19 cellular contexts compared by ENCODE assay signal in genomic region chr12:68828669-68829068, GRCh38. TPM values are rescaled to one million over a fixed set of nuclear protein-coding genes. Genes with fewer than 3 reads are reported as not detected.
A peak's percentile ranks its signal among the peaks of the same experiment; 100 is the strongest.
DNase-seq lines count a peak whose midpoint lies in the region; ATAC-seq, FAIRE-seq and TF ChIP-seq lines count a peak whose summit lies in the region.
"Had no signal": no experiment of that assay in that cellular context is flagged by ENCODE, and none has a peak within 500 bp of the region (broad histone marks: within the 10 kb centered on the region; RNA-seq: fewer than 3 reads in every experiment).

No MANE protein-coding gene starts in this region.

- H2AFZ ChIP-seq in K562 (ENCODE audit: low read depth, low read length) (no peak overlapping the region), osteoblast (ENCODE audit: low read length) (no peak overlapping the region)

- no TSS peak for BruUV-seq in A673 (replicated peaks; lab: Mats Ljungman, UMichigan)
- BruUV-seq in K562 (replicated peaks; lab: Mats Ljungman, UMichigan) = no TSS peak

- H3K4me1 Mint-ChIP-seq in endothelial cell (ENCODE audit: unreplicated experiment) = peaks cover 5% of the 10 kb centered on the region

- intact Hi-C loops in A673 (cut with micrococcal nuclease; ENCODE audit: unreplicated experiment) = no loop called here
- intact Hi-C loops in K562 (cut with micrococcal nuclease) = no loop called here

- CTCF ChIA-PET in A673 (lab: Charles Lee) = no interaction called here
- CTCF ChIA-PET in K562 (lab: Yijun Ruan, JAX; ENCODE audit: low intra/inter-chr PET ratio) = no interaction called here

- H3K27ac Mint-ChIP-seq in endothelial cell (ENCODE audit: unreplicated experiment) = no peak overlapping the region
- H3K27ac Mint-ChIP-seq: H9 had no signal

- peaks cover 3% of the 10 kb centered on the region for H3K4me1 ChIP-seq in A673 (ENCODE audit: insufficient read depth, low read length, poor library complexity, severe bottlenecking)
- H3K4me1 ChIP-seq in K562 (replicated peaks in 1 of 2; ENCODE audit: control insufficient read depth in 2 of 2, insufficient read depth in 2 of 2, low read length in 2 of 2) = no peaks in the 10 kb centered on the region
- peaks cover 6% of the 10 kb centered on the region for H3K4me1 ChIP-seq in osteoblast (ENCODE audit: insufficient read depth, low read length)
- H3K4me1 ChIP-seq: Peyer's patch had no signal

- H3K9me1 ChIP-seq in K562 (ENCODE audit: control insufficient read depth, insufficient read depth, low read length) = no peaks in the 10 kb centered on the region

- peak; percentile 47 for TF ChIP-seq POLR2A in GM12891 (IDR thresholded peaks at IDR 0.05; ENCODE audit: low read depth, low read length)
- no peak for TF ChIP-seq POLR2A in K562 (conservative IDR thresholded peaks at IDR 0.05)

- in situ Hi-C loops in K562 (cut with MboI) = no loop called here

- H4K20me1 ChIP-seq in K562 (replicated peaks; ENCODE audit: control insufficient read depth, insufficient read depth, low read length) (no peaks in the 10 kb centered on the region; the same call in 1 of the 2 replicates), osteoblast (ENCODE audit: insufficient read depth, low read length) (peaks cover 23% of the 10 kb centered on the region)

- H3K27ac ChIP-seq in A673 (ENCODE audit: low read depth, low read length, poor library complexity, severe bottlenecking) (peak overlapping the region; percentile 47), K562 (ENCODE audit: extremely low read depth, low read depth, low read length) (no peak overlapping the region), osteoblast (ENCODE audit: low read depth, low read length) (peak overlapping the region; percentile 65)
- H3K27ac ChIP-seq: C4-2B, Peyer's patch had no signal

- POLR2A ChIA-PET in A673 (lab: Charles Lee; ENCODE audit: low non-redundant PET) = no interaction called here
- POLR2A ChIA-PET in K562 (lab: Yijun Ruan, JAX) = interaction anchor here (1.0 to 1.2 kb wide), 2 partner anchors 13 to 22 kb away, joined by 3 to 4 read pairs; no protein-coding TSS in a partner anchor

- no peak overlapping the region for H3K4me3 Mint-ChIP-seq in endothelial cell (ENCODE audit: unreplicated experiment)
- H3K4me3 Mint-ChIP-seq: H9 had no signal

- 89% methylated on average over 7 of the region's 7 CpGs for WGBS in K562 (ENCODE audit: insufficient coverage, low coverage, missing lambda C conversion rate)

- TF ChIP-seq RAD21 in K562 (CRISPR knock-in tag; conservative IDR thresholded peaks at IDR 0.05 in 1 of 2, IDR thresholded peaks at IDR 0.05 in 1 of 2) = no peak

- H3K9me3 ChIP-seq in A673 (ENCODE audit: low read depth, low read length, poor library complexity, severe bottlenecking) = no peaks in the 10 kb centered on the region
- H3K9me3 ChIP-seq in K562 (replicated peaks; ENCODE audit: control insufficient read depth, insufficient read depth, low read depth, low read length) = no peaks in the 10 kb centered on the region
- no peaks in the 10 kb centered on the region for H3K9me3 ChIP-seq in osteoblast (ENCODE audit: low read depth, low read length)
- H3K9me3 ChIP-seq: Peyer's patch, SJSA1 had no signal

- H3K79me2 ChIP-seq in K562 (ENCODE audit: control insufficient read depth, insufficient read depth, low read length) (peaks cover 13% of the 10 kb centered on the region; the same call in 2 of the 3 replicates), osteoblast (ENCODE audit: insufficient read depth, low read length) (peaks cover 36% of the 10 kb centered on the region)

- no peak for ATAC-seq in K562
- ATAC-seq in HG02870 (IDR thresholded peaks at IDR 0.05; ENCODE audit: unreplicated experiment) = no peak
- ATAC-seq in HG03159 (IDR thresholded peaks at IDR 0.05; ENCODE audit: unreplicated experiment) = no peak

- H3K27me3 Mint-ChIP-seq in endothelial cell (ENCODE audit: unreplicated experiment) = no peaks in the 10 kb centered on the region

- H3K9ac ChIP-seq in K562 (ENCODE audit: insufficient read depth in 1 of 2, low read depth in 2 of 2, low read length in 2 of 2) = no peak overlapping the region

- H3K4me3 ChIP-seq in A673 (ENCODE audit: low read depth, low read length, poor library complexity, severe bottlenecking) = no peak overlapping the region
- no peak overlapping the region for H3K4me3 ChIP-seq in K562
- no peak overlapping the region for H3K4me3 ChIP-seq in osteoblast (ENCODE audit: insufficient read depth, low read length)
- H3K4me3 ChIP-seq: Peyer's patch, SJSA1 had no signal

- H3K9me3 Mint-ChIP-seq in endothelial cell (ENCODE audit: unreplicated experiment) = no peaks in the 10 kb centered on the region
- H3K9me3 Mint-ChIP-seq: H9 had no signal

- no peak for FAIRE-seq in GM12891 (lab: Jason Lieb, UNC)
- FAIRE-seq in K562 (lab: Jason Lieb, UNC) = peak; percentile 48

- H3K27me3 ChIP-seq in A673 (replicated peaks; ENCODE audit: insufficient read depth, low read depth, low read length, poor library complexity) = no peaks in the 10 kb centered on the region
- no peaks in the 10 kb centered on the region for H3K27me3 ChIP-seq in K562 (ENCODE audit: control insufficient read depth in 2 of 2, insufficient read depth in 2 of 2, low read length in 2 of 2)
- H3K27me3 ChIP-seq in osteoblast (ENCODE audit: insufficient read depth, low read length) = no peaks in the 10 kb centered on the region
- H3K27me3 ChIP-seq: Peyer's patch, SJSA1 had no signal

- H3K36me3 Mint-ChIP-seq in endothelial cell (ENCODE audit: low read depth, unreplicated experiment) = peaks cover 25% of the 10 kb centered on the region

- no peak for DNase-seq in A673 (ENCODE audit: low spot score)
- no peak for DNase-seq in GM12891 (ENCODE audit: insufficient read length, low spot score)
- no peak for DNase-seq in K562 (ENCODE audit: extremely low read depth in 1 of 4, low spot score in 3 of 4)
- DNase-seq in osteoblast (ENCODE audit: insufficient read length, low spot score, missing footprints) = no peak
- no peak for DNase-seq in endothelial cell (ENCODE audit: low spot score)
- DNase-seq: AML-193; DMS79; H9; KBM-7; NCI-H1105 treated with DMSO at 0.1 percent for 48 hours; NCI-H1694; NCI-H2081 treated with DMSO at 0.1 percent for 48 hours; NCI-H748 treated with DMSO at 0.1 percent for 48 hours; NK-92 treated with Interleukin-12 subunit alpha and Interleukin-12 subunit beta, amount 100 ng/mL, for 24 hours; Peyer's patch had no signal

- no peak for TF ChIP-seq EP300 in K562 (IDR thresholded peaks at IDR 0.05; ENCODE audit: low read length)

- H3K36me3 ChIP-seq in A673 (ENCODE audit: insufficient read depth, low read length, poor library complexity, severe bottlenecking) = peaks cover 77% of the 10 kb centered on the region
- H3K36me3 ChIP-seq in K562 (ENCODE audit: control insufficient read depth, insufficient read depth, low read length) = peaks cover 92% of the 10 kb centered on the region
- H3K36me3 ChIP-seq in osteoblast (ENCODE audit: insufficient read depth, low read length) = peaks cover 92% of the 10 kb centered on the region

- H3K4me2 ChIP-seq in K562 (ENCODE audit: insufficient read depth, low read length) (no peak overlapping the region), osteoblast (ENCODE audit: insufficient read depth, low read length) (no peak overlapping the region)

- TF ChIP-seq CTCF in A673 (conservative IDR thresholded peaks at IDR 0.05; ENCODE audit: low read depth, low read length) (no peak), K562 (IDR thresholded peaks at IDR 0.05 in 2 of 3, conservative IDR thresholded peaks at IDR 0.05 in 1 of 3; ENCODE audit: insufficient read depth in 2 of 3, low read depth in 1 of 3, low read length in 3 of 3) (no peak), osteoblast (IDR thresholded peaks at IDR 0.05; ENCODE audit: extremely low read depth, low read depth, low read length) (no peak), endothelial cell (IDR thresholded peaks at IDR 0.05; ENCODE audit: unreplicated experiment) (no peak)

TF ChIP-seq in GM12891, 5 proteins besides CTCF, POLR2A, EP300 and RAD21:
- peak; percentile 72; the same call in 1 of the 2 replicates for TF ChIP-seq POLR2AphosphoS5 (IDR thresholded peaks at IDR 0.05; ENCODE audit: low read depth, low read length)
- no peak for TF ChIP-seq SPI1 (IDR thresholded peaks at IDR 0.05; ENCODE audit: low read depth, low read length)
- TF ChIP-seq PAX5 (IDR thresholded peaks at IDR 0.05; ENCODE audit: insufficient read depth, low read length, severe bottlenecking) = no peak
- TF ChIP-seq POU2F2 (IDR thresholded peaks at IDR 0.05; ENCODE audit: low read depth, low read length) = no peak

RNA-seq across cellular contexts. Expression of gene MDM2, which starts 20.7 kb away (rescaled TPM):
- total RNA-seq in A673 (2021) (132 and 149 TPM in 2 replicates), K562 (2014; rRNA removed) (45.3 and 49.0 TPM in 2 replicates), K562 (2014; rRNA removed; fragmentation: Illumina TruSeq; extraction: Trizol) (99.2 and 135 TPM in 2 replicates), K562 (2015; rRNA removed; fragmentation: Illumina TruSeq; extraction: Trizol) (70.0 and 74.0 TPM in 2 replicates), K562 (2021) (90.8 and 100 TPM in 2 replicates), osteoblast (189 and 225 TPM in 2 replicates), endothelial cell (ENCODE audit: unreplicated experiment) (113 TPM)
- polyA plus RNA-seq in GM12891 (2012; ENCODE audit: low read depth, missing spikeins) = 44.7 TPM
- 137 and 269 TPM in 2 replicates for total RNA-seq in K562 (2011; cell fraction: chromatin; rRNA removed; ENCODE audit: low replicate concordance)
- 93.4 and 96.3 TPM in 2 replicates for total RNA-seq in K562 (2011; cell fraction: nucleolus; rRNA removed)
- 70.5 and 93.0 TPM in 2 replicates for total RNA-seq in K562 (2011; cell fraction: nucleoplasm; rRNA removed)
- polyA plus RNA-seq in K562 (2011; rRNA removed) (28.6 and 31.0 TPM in 2 replicates), K562 (2014; fragmentation: Illumina TruSeq; extraction: Trizol) (31.0 and 33.3 TPM in 2 replicates), K562 (2014; fragmentation: Nextera tagmentation; extraction: Ambion mirVana) (10 to 100 TPM; 13.6 to 21.8 TPM), K562 (2014; rRNA removed) (47.5 and 57.7 TPM in 2 replicates)
- 10.2 and 10.8 TPM in 2 replicates for polyA plus RNA-seq in K562 (2011; cell fraction: cytosol; rRNA removed)
- 15.5 and 18.7 TPM in 2 replicates for polyA plus RNA-seq in K562 (2011; cell fraction: nucleus; rRNA removed)
- polyA plus RNA-seq in K562 (2012) = 13.6 and 19.8 TPM in 2 replicates
- polyA minus RNA-seq in K562 (2011; rRNA and poly(A)+ RNA removed) = 157 and 236 TPM in 2 replicates
- polyA minus RNA-seq in K562 (2011; cell fraction: cytosol; rRNA and poly(A)+ RNA removed) = 51.0 and 56.2 TPM in 2 replicates
- polyA minus RNA-seq in K562 (2011; cell fraction: nucleus; rRNA and poly(A)+ RNA removed) = 73.0 and 111 TPM in 2 replicates
